In the genomic region with DNA sequence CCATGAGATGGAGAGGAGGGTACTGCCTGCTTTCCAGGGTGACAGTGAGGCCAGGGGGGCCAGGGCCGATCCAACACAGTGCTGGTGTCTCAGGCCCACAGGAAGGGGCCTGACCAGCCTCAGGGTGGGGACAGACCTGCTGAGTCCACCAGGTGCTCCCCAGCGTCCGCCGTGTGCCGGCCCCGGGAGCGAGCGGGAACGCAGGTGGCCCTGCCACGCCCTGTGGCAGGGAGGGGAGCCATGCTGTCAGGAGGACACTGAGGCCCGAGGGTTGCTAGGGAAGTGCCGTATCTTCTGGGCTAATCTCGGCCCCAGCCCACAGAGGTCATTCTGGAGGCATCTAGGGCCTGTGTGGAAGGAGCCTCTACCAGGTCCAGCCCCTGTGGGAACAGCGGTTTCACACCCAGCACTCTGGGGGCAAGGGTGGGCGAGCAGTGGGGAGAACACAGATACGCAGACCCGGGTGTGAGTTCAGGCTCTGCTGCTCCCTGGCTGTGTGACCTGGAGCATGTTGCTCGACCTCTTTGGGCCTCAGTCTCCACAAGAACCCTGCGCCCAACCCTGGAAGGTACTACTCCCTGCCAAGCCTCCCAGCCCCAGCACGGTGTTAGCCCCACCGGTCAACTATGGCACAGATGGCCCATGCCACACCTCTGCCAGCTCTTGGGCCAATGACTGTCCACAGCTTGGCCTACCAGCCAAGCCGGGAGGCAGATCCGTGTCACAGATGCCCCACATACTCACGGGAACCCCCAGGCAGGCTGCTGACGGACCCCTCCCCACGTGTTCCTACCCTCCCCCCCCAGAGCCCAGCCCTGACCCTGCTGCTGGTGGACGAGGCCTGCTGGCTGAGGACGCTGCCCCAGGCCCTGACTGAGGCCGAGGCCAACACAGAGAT, we compare ENCODE assay signal across 2 cellular contexts.
TF ChIP-seq lines count a peak whose summit lies in the region.

No MANE protein-coding gene starts in this region.

TF ChIP-seq in A549, 52 proteins besides CTCF, POLR2A, EP300 and RAD21:
- TF ChIP-seq JUNB (IDR thresholded peaks at IDR 0.05) (no peak), HMGXB4 (CRISPR knock-in tag; IDR thresholded peaks at IDR 0.05; ENCODE audit: borderline replicate concordance) (no peak), JUN (IDR thresholded peaks at IDR 0.05) (no peak), HOXB5 (CRISPR knock-in tag; IDR thresholded peaks at IDR 0.05) (no peak)
- TF ChIP-seq, protein P1, sequence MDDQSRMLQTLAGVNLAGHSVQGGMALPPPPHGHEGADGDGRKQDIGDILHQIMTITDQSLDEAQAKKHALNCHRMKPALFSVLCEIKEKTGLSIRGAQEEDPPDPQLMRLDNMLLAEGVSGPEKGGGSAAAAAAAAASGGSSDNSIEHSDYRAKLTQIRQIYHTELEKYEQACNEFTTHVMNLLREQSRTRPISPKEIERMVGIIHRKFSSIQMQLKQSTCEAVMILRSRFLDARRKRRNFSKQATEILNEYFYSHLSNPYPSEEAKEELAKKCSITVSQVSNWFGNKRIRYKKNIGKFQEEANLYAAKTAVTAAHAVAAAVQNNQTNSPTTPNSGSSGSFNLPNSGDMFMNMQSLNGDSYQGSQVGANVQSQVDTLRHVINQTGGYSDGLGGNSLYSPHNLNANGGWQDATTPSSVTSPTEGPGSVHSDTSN (IDR thresholded peaks at IDR 0.05), result 0 out of 2 replicates have a peak, but pooled peaks have one; percentile 25

TF ChIP-seq in K562, 482 proteins besides CTCF, POLR2A, EP300 and RAD21 (continues in another document):
- TF ChIP-seq PHB2 (IDR thresholded peaks at IDR 0.05; ENCODE audit: low read depth) (no peak), TFAM (CRISPR knock-in tag; conservative IDR thresholded peaks at IDR 0.05) (no peak), NFE2 (IDR thresholded peaks at IDR 0.05; ENCODE audit: low read depth) (no peak), MAZ (CRISPR knock-in tag; conservative IDR thresholded peaks at IDR 0.05 in 1 of 2, IDR thresholded peaks at IDR 0.05 in 1 of 2) (no peak; a peak in 2 of 4 replicates), CREB1 (IDR thresholded peaks at IDR 0.05) (no peak), CREB1 (CRISPR knock-in tag; IDR thresholded peaks at IDR 0.05) (no peak), MITF (IDR thresholded peaks at IDR 0.05) (no peak), LEF1 (IDR thresholded peaks at IDR 0.05) (no peak), CHD1 (IDR thresholded peaks at IDR 0.05; ENCODE audit: low read length) (no peak), KLF16 (IDR thresholded peaks at IDR 0.05) (no peak), ZNF436 (CRISPR knock-in tag; IDR thresholded peaks at IDR 0.05) (no peak), NFIX (CRISPR knock-in tag; IDR thresholded peaks at IDR 0.05; ENCODE audit: low read depth) (no peak), ZNF354B (CRISPR knock-in tag; IDR thresholded peaks at IDR 0.05) (no peak), BRD4 (IDR thresholded peaks at IDR 0.05) (no peak), NRF1 (conservative IDR thresholded peaks at IDR 0.05 in 1 of 2, IDR thresholded peaks at IDR 0.05 in 1 of 2) (peak in 1 of 2 experiments; percentile 9; a peak in 1 of 4 replicates), SP1 (CRISPR knock-in tag; IDR thresholded peaks at IDR 0.05) (no peak), RAD51 (IDR thresholded peaks at IDR 0.05; ENCODE audit: borderline replicate concordance, low read depth) (no peak), DPF2 (IDR thresholded peaks at IDR 0.05) (peak; percentile 50), XRCC3 (IDR thresholded peaks at IDR 0.05) (no peak), CXXC5 (CRISPR knock-in tag; IDR thresholded peaks at IDR 0.05) (0 out of 2 replicates have a peak, but pooled peaks have one; percentile 46), MAFK (IDR thresholded peaks at IDR 0.05; ENCODE audit: low read length) (no peak), SMARCA4 (IDR thresholded peaks at IDR 0.05) (0 out of 2 replicates have a peak, but pooled peaks have one; percentile 37), ZNF316 (IDR thresholded peaks at IDR 0.05) (no peak), NR2C1 (IDR thresholded peaks at IDR 0.05) (no peak), NR2C1 (tag; IDR thresholded peaks at IDR 0.05) (peak; percentile 69), RNF2 (IDR thresholded peaks at IDR 0.05) (peak; percentile 68; the same call in 1 of the 2 replicates), RBM39 (optimal IDR thresholded peaks at IDR 0.05; ENCODE audit: low read depth, low read length) (no peak), SMARCE1 (IDR thresholded peaks at IDR 0.05) (0 out of 2 replicates have a peak, but pooled peaks have one; percentile 25), ZNF311 (CRISPR knock-in tag; IDR thresholded peaks at IDR 0.05) (peak; percentile 31; the same call in 1 of the 2 replicates), STAT6 (CRISPR knock-in tag; IDR thresholded peaks at IDR 0.05) (0 out of 2 replicates have a peak, but pooled peaks have one; percentile 63), L3MBTL2 (IDR thresholded peaks at IDR 0.05) (peak; percentile 53), FIP1L1 (IDR thresholded peaks at IDR 0.05; ENCODE audit: low read depth, low read length, poor library complexity, severe bottlenecking) (no peak), SMAD4 (CRISPR knock-in tag; conservative IDR thresholded peaks at IDR 0.05) (0 out of 2 replicates have a peak, but pooled peaks have one; percentile 29), SPI1 (IDR thresholded peaks at IDR 0.05; ENCODE audit: borderline replicate concordance, low read depth, low read length) (peak; percentile 99), FOXJ2 (tag; IDR thresholded peaks at IDR 0.05) (no peak), EP400 (IDR thresholded peaks at IDR 0.05) (no peak), CREM (IDR thresholded peaks at IDR 0.05; ENCODE audit: low read depth) (no peak; the same call in 1 of the 2 replicates), HMGN3 (IDR thresholded peaks at IDR 0.05; ENCODE audit: borderline replicate concordance, extremely low read depth, insufficient read length, low read depth, low read length) (peak; percentile 35), HMG20A (CRISPR knock-in tag; conservative IDR thresholded peaks at IDR 0.05) (no peak), MTA3 (IDR thresholded peaks at IDR 0.05; ENCODE audit: borderline replicate concordance) (peak; percentile 44; the same call in 1 of the 2 replicates), TAL1 (IDR thresholded peaks at IDR 0.05) (no peak), ADNP (tag; IDR thresholded peaks at IDR 0.05) (no peak), DNMT1 (IDR thresholded peaks at IDR 0.05) (no peak)
- TF ChIP-seq, protein P2, sequence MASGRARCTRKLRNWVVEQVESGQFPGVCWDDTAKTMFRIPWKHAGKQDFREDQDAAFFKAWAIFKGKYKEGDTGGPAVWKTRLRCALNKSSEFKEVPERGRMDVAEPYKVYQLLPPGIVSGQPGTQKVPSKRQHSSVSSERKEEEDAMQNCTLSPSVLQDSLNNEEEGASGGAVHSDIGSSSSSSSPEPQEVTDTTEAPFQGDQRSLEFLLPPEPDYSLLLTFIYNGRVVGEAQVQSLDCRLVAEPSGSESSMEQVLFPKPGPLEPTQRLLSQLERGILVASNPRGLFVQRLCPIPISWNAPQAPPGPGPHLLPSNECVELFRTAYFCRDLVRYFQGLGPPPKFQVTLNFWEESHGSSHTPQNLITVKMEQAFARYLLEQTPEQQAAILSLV (tag; IDR thresholded peaks at IDR 0.05), result no peak
- TF ChIP-seq, protein P3, sequence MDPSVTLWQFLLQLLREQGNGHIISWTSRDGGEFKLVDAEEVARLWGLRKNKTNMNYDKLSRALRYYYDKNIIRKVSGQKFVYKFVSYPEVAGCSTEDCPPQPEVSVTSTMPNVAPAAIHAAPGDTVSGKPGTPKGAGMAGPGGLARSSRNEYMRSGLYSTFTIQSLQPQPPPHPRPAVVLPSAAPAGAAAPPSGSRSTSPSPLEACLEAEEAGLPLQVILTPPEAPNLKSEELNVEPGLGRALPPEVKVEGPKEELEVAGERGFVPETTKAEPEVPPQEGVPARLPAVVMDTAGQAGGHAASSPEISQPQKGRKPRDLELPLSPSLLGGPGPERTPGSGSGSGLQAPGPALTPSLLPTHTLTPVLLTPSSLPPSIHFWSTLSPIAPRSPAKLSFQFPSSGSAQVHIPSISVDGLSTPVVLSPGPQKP (CRISPR knock-in tag; IDR thresholded peaks at IDR 0.05), result no peak
- TF ChIP-seq, protein P4, sequence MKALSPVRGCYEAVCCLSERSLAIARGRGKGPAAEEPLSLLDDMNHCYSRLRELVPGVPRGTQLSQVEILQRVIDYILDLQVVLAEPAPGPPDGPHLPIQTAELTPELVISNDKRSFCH (CRISPR knock-in tag; IDR thresholded peaks at IDR 0.05), result no peak
- TF ChIP-seq, protein P4 (tag; IDR thresholded peaks at IDR 0.05), result peak; percentile 55
- TF ChIP-seq, protein P5, sequence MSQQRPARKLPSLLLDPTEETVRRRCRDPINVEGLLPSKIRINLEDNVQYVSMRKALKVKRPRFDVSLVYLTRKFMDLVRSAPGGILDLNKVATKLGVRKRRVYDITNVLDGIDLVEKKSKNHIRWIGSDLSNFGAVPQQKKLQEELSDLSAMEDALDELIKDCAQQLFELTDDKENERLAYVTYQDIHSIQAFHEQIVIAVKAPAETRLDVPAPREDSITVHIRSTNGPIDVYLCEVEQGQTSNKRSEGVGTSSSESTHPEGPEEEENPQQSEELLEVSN (IDR thresholded peaks at IDR 0.05; ENCODE audit: borderline replicate concordance in 1 of 2, extremely low read depth in 1 of 2, insufficient read depth in 1 of 2, insufficient read length in 1 of 2, low read depth in 1 of 2, low read length in 1 of 2, poor library complexity in 1 of 2, severe bottlenecking in 1 of 2), result peak; percentile 57 to 84
- TF ChIP-seq, protein P6, sequence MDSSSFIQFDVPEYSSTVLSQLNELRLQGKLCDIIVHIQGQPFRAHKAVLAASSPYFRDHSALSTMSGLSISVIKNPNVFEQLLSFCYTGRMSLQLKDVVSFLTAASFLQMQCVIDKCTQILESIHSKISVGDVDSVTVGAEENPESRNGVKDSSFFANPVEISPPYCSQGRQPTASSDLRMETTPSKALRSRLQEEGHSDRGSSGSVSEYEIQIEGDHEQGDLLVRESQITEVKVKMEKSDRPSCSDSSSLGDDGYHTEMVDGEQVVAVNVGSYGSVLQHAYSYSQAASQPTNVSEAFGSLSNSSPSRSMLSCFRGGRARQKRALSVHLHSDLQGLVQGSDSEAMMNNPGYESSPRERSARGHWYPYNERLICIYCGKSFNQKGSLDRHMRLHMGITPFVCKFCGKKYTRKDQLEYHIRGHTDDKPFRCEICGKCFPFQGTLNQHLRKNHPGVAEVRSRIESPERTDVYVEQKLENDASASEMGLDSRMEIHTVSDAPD (CRISPR knock-in tag; IDR thresholded peaks at IDR 0.05), result no peak
- TF ChIP-seq, protein P7, sequence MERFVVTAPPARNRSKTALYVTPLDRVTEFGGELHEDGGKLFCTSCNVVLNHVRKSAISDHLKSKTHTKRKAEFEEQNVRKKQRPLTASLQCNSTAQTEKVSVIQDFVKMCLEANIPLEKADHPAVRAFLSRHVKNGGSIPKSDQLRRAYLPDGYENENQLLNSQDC (CRISPR knock-in tag; IDR thresholded peaks at IDR 0.05), result no peak
- TF ChIP-seq, protein P8, sequence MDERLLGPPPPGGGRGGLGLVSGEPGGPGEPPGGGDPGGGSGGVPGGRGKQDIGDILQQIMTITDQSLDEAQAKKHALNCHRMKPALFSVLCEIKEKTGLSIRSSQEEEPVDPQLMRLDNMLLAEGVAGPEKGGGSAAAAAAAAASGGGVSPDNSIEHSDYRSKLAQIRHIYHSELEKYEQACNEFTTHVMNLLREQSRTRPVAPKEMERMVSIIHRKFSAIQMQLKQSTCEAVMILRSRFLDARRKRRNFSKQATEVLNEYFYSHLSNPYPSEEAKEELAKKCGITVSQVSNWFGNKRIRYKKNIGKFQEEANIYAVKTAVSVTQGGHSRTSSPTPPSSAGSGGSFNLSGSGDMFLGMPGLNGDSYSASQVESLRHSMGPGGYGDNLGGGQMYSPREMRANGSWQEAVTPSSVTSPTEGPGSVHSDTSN (CRISPR knock-in tag; IDR thresholded peaks at IDR 0.05; ENCODE audit: low read depth), result no peak
- TF ChIP-seq, protein P8 (tag; conservative IDR thresholded peaks at IDR 0.05; ENCODE audit: low read depth), result no peak
